ENCODE assay signal across 8 cellular contexts in genomic region chr18:74292541-74292858, GRCh38. TPM values are rescaled to one million over a fixed set of nuclear protein-coding genes. Genes with fewer than 3 reads are reported as not detected.
DNase-seq lines count a peak whose midpoint lies in the region; ATAC-seq, FAIRE-seq and TF ChIP-seq lines count a peak whose summit lies in the region.

No MANE protein-coding gene starts in this region.

- POLR2A ChIA-PET in BJ (lab: Charles Lee): no interaction called here

- H3K9ac ChIP-seq in KMS-11: peak overlapping the region; percentile 59; the same call in 1 of the 2 replicates

- H3K36me3 ChIP-seq in BJ (ENCODE audit: control insufficient read depth, insufficient read depth, low read length) (no peaks in the 10 kb centered on the region), KMS-11 (ENCODE audit: insufficient read depth) (no peaks in the 10 kb centered on the region)

- peaks cover 10% of the 10 kb centered on the region for H3K36me3 Mint-ChIP-seq in dendritic cell treated with granulocyte-macrophage colony-stimulating factor and Interleukin-4, amounts not matched to agents 40 ng/mL and 50 ng/mL, for 4 days (ENCODE audit: low read depth)
- no peaks in the 10 kb centered on the region for H3K36me3 Mint-ChIP-seq in natural killer cell

- H3K4me2 ChIP-seq in KMS-11: peak overlapping the region; percentile 72

- H3K27ac Mint-ChIP-seq in dendritic cell treated with granulocyte-macrophage colony-stimulating factor and Interleukin-4, amounts not matched to agents 40 ng/mL and 50 ng/mL, for 4 days: peak overlapping the region; percentile 87
- H3K27ac Mint-ChIP-seq in natural killer cell: peak overlapping the region; percentile 85 to 95

- TF ChIP-seq CTCF in BJ (IDR thresholded peaks at IDR 0.05; ENCODE audit: insufficient read depth, low read depth, low read length) (no peak), KMS-11 (conservative IDR thresholded peaks at IDR 0.05; ENCODE audit: low read depth, low read length) (no peak), natural killer cell (IDR thresholded peaks at IDR 0.05) (no peak)

- CTCF ChIA-PET in BJ (lab: Yijun Ruan, JAX): no interaction called here

- peak overlapping the region; percentile 98 for H3K4me3 Mint-ChIP-seq in dendritic cell treated with granulocyte-macrophage colony-stimulating factor and Interleukin-4, amounts not matched to agents 40 ng/mL and 50 ng/mL, for 4 days
- H3K4me3 Mint-ChIP-seq in natural killer cell: no peak overlapping the region

- peaks cover 23% of the 10 kb centered on the region for H3K4me1 Mint-ChIP-seq in dendritic cell treated with granulocyte-macrophage colony-stimulating factor and Interleukin-4, amounts not matched to agents 40 ng/mL and 50 ng/mL, for 4 days (ENCODE audit: low read depth)
- peaks cover 5 to 8% of the 10 kb centered on the region in 2 donors for H3K4me1 Mint-ChIP-seq in natural killer cell

- H3K27me3 ChIP-seq in BJ (ENCODE audit: control insufficient read depth, insufficient read depth, low read length): no peaks in the 10 kb centered on the region
- H3K27me3 ChIP-seq in KMS-11 (ENCODE audit: insufficient read depth, low read depth): no peaks in the 10 kb centered on the region

- FAIRE-seq in RCC 7860 (lab: Jason Lieb, UNC): no peak

- DNase-seq in BJ (ENCODE audit: low read depth): no peak
- no peak for DNase-seq in natural killer cell
- DNase-seq in NK-92 (lab: John Stamatoyannopoulos, UW; ENCODE audit: unreplicated experiment): no peak
- DNase-seq in RCC 7860 (ENCODE audit: low spot score): no peak

- ATAC-seq in natural killer cell: no peak
- ATAC-seq in GM21576 (IDR thresholded peaks at IDR 0.05; ENCODE audit: unreplicated experiment): no peak
- no peak for ATAC-seq in GM21515 (IDR thresholded peaks at IDR 0.05; ENCODE audit: unreplicated experiment)

- H4K20me1 ChIP-seq in KMS-11 (ENCODE audit: insufficient read depth): no peaks in the 10 kb centered on the region

- intact Hi-C loops in dendritic cell treated with granulocyte-macrophage colony-stimulating factor and Interleukin-4, amounts not matched to agents 40 ng/mL and 50 ng/mL, for 4 days (cut with micrococcal nuclease): loop anchor here (2.0 kb wide), 1 partner anchor 144 kb away; the partner anchor contains the start of gene TIMM21
- intact Hi-C loops in natural killer cell (cut with micrococcal nuclease): loop anchor here (1.0 to 2.0 kb wide), 3 partner anchors 144 to 305 kb away; partner anchors contain the start of genes CNDP2, TIMM21 and ZNF407

- H3K79me2 ChIP-seq in KMS-11 (ENCODE audit: insufficient read depth, low read depth): peaks cover 18% of the 10 kb centered on the region; the same call in 1 of the 2 replicates

- no peaks in the 10 kb centered on the region for H3K9me3 Mint-ChIP-seq in dendritic cell treated with granulocyte-macrophage colony-stimulating factor and Interleukin-4, amounts not matched to agents 40 ng/mL and 50 ng/mL, for 4 days
- H3K9me3 Mint-ChIP-seq in natural killer cell: no peaks in the 10 kb centered on the region

- H3K4me3 ChIP-seq in BJ (ENCODE audit: low read depth, low read length) (peak overlapping the region; percentile 76), KMS-11 (IDR thresholded peaks at IDR 0.05; ENCODE audit: insufficient read depth, low read depth, low read length) (no peak overlapping the region)

- peaks cover 5% of the 10 kb centered on the region for H3K27me3 Mint-ChIP-seq in dendritic cell treated with granulocyte-macrophage colony-stimulating factor and Interleukin-4, amounts not matched to agents 40 ng/mL and 50 ng/mL, for 4 days
- no peaks in the 10 kb centered on the region for H3K27me3 Mint-ChIP-seq in natural killer cell (ENCODE audit: low read depth in 2 of 2)

- H2AFZ ChIP-seq in KMS-11 (ENCODE audit: low read depth): peak overlapping the region; percentile 99

- peaks cover 25% of the 10 kb centered on the region for H3K4me1 ChIP-seq in KMS-11 (ENCODE audit: low read depth, poor library complexity, severe bottlenecking)

- H3K27ac ChIP-seq in KMS-11: peak overlapping the region; percentile 31; the same call in 1 of the 2 replicates

RNA-seq across cellular contexts. Expression of gene CYB5A, which starts 0.7 kb away (rescaled TPM):
- 66.0 and 86.5 TPM in 2 replicates for polyA plus RNA-seq in BJ (2011; rRNA removed)
- 18.3 and 19.0 TPM in 2 replicates for polyA minus RNA-seq in BJ (2011; rRNA and poly(A)+ RNA removed)
- 10 to 100 TPM; 10.4 to 14.6 (median 13.0) TPM for total RNA-seq in natural killer cell

RNA-seq across cellular contexts. Expression of gene C18orf63, which starts 23.1 kb away (rescaled TPM):
- polyA plus RNA-seq in BJ (2011; rRNA removed): not detected in 2 replicates
- polyA minus RNA-seq in BJ (2011; rRNA and poly(A)+ RNA removed): not detected in 2 replicates
- total RNA-seq in natural killer cell: not detected
